13 cellular contexts compared by ENCODE assay signal in genomic region chr2:225735844-225736243, GRCh38.
DNase-seq lines count a peak whose midpoint lies in the region; FAIRE-seq and TF ChIP-seq lines count a peak whose summit lies in the region.
"Had no signal": no experiment of that assay in that cellular context is flagged by ENCODE, and none has a peak within 500 bp of the region (broad histone marks: within the 10 kb centered on the region; RNA-seq: fewer than 3 reads in every experiment).

No MANE protein-coding gene starts in this region.

- H3K36me3 Mint-ChIP-seq in endothelial cell (ENCODE audit: low read depth, unreplicated experiment): no peaks in the 10 kb centered on the region
- H3K36me3 Mint-ChIP-seq: activated naive CD4-positive, alpha-beta T cell treated with anti-CD3 and anti-CD28 coated beads, Interleukin-2, amount 50 U/mL, for 72 hours; type B pancreatic cell had no signal

- TF ChIP-seq CTCF in astrocyte of the spinal cord (IDR thresholded peaks at IDR 0.05; ENCODE audit: low read depth, low read length) (no peak), endothelial cell (IDR thresholded peaks at IDR 0.05; ENCODE audit: unreplicated experiment) (no peak)

- no peak for TF ChIP-seq POLR2A in GM12891 (IDR thresholded peaks at IDR 0.05; ENCODE audit: low read depth, low read length)

- H3K27ac Mint-ChIP-seq in endothelial cell (ENCODE audit: unreplicated experiment): no peak overlapping the region
- H3K27ac Mint-ChIP-seq: activated CD8-positive, alpha-beta T cell treated with anti-CD3 and anti-CD28 coated beads, Interleukin-2, amount 10 ng/mL, durations not matched to agents 7 days and 5 days; activated naive CD4-positive, alpha-beta T cell treated with anti-CD3 and anti-CD28 coated beads, Interleukin-2, amount 50 U/mL, for 72 hours; progenitor cell of endocrine pancreas; type B pancreatic cell had no signal

- peak; percentile 64 for DNase-seq in AG08396 (ENCODE audit: low spot score)
- DNase-seq in HTR-8/SVneo (ENCODE audit: insufficient read length, low spot score): peak; percentile 62
- peak; percentile 90 for DNase-seq in astrocyte of the spinal cord (ENCODE audit: low read depth, low spot score)
- DNase-seq in kidney glomerular epithelial cell (lab: John Stamatoyannopoulos, UW): peak; percentile 64
- no peak for DNase-seq in GM12891 (ENCODE audit: insufficient read length, low spot score)
- DNase-seq in endothelial cell (ENCODE audit: low spot score): no peak
- DNase-seq in UCSD-AML1 (lab: John Stamatoyannopoulos, UW; ENCODE audit: unreplicated experiment): no peak
- no peak for DNase-seq in AML-193 (lab: John Stamatoyannopoulos, UW)
- DNase-seq: activated CD8-positive, alpha-beta T cell treated with anti-CD3 and anti-CD28 coated beads, Interleukin-2, amount 10 ng/mL, durations not matched to agents 7 days and 5 days; left ventricle myocardium inferior had no signal

- no peak overlapping the region for H3K4me3 Mint-ChIP-seq in endothelial cell (ENCODE audit: unreplicated experiment)
- H3K4me3 Mint-ChIP-seq: activated CD8-positive, alpha-beta T cell treated with anti-CD3 and anti-CD28 coated beads, Interleukin-2, amount 10 ng/mL, durations not matched to agents 7 days and 5 days; type B pancreatic cell had no signal

- no peak overlapping the region for H3K4me3 ChIP-seq in astrocyte of the spinal cord (ENCODE audit: low read depth, low read length)
- H3K4me3 ChIP-seq: left ventricle myocardium inferior had no signal

- H3K9me3 Mint-ChIP-seq in endothelial cell (ENCODE audit: unreplicated experiment): no peaks in the 10 kb centered on the region
- H3K9me3 Mint-ChIP-seq: activated naive CD4-positive, alpha-beta T cell treated with anti-CD3 and anti-CD28 coated beads, Interleukin-2, amount 50 U/mL, for 72 hours; type B pancreatic cell had no signal

- no peak for FAIRE-seq in HTR-8/SVneo (lab: Jason Lieb, UNC)
- no peak for FAIRE-seq in GM12891 (lab: Jason Lieb, UNC)

- no peaks in the 10 kb centered on the region for H3K27me3 Mint-ChIP-seq in endothelial cell (ENCODE audit: unreplicated experiment)
- H3K27me3 Mint-ChIP-seq: progenitor cell of endocrine pancreas, type B pancreatic cell had no signal

- H3K4me1 Mint-ChIP-seq in endothelial cell (ENCODE audit: unreplicated experiment): no peaks in the 10 kb centered on the region

- in situ Hi-C loops in astrocyte of the spinal cord (cut with HindIII; ENCODE audit: low sequenced_read_pairs): no loop called here

TF ChIP-seq in GM12891, 5 proteins besides CTCF, POLR2A, EP300 and RAD21:
- TF ChIP-seq TAF1 (IDR thresholded peaks at IDR 0.05; ENCODE audit: low read depth, low read length): no peak
- TF ChIP-seq POLR2AphosphoS5 (IDR thresholded peaks at IDR 0.05; ENCODE audit: low read depth, low read length): no peak
- TF ChIP-seq SPI1 (IDR thresholded peaks at IDR 0.05; ENCODE audit: low read depth, low read length): no peak
- no peak for TF ChIP-seq POU2F2 (IDR thresholded peaks at IDR 0.05; ENCODE audit: low read depth, low read length)
- TF ChIP-seq PAX5 (IDR thresholded peaks at IDR 0.05; ENCODE audit: insufficient read depth, low read length, severe bottlenecking): no peak

Comparison
In these comparisons a context has a peak if more than half of its experiments do, and no peak if none do; other contexts are left out.
1. DNase-seq: peak in AG08396 (single experiment), HTR-8/SVneo (single experiment), astrocyte of the spinal cord (single experiment) and kidney glomerular epithelial cell (single experiment); none in GM12891 (single experiment), endothelial cell (single experiment), UCSD-AML1 (single experiment) and AML-193 (0 of 2).